Comparison of ENCODE assay signal across 25 cellular contexts in genomic region chr7:125511310-125511709, GRCh38.
DNase-seq lines count a peak whose midpoint lies in the region; ATAC-seq and TF ChIP-seq lines count a peak whose summit lies in the region.
"Had no signal": no experiment of that assay in that cellular context is flagged by ENCODE, and none has a peak within 500 bp of the region (broad histone marks: within the 10 kb centered on the region; RNA-seq: fewer than 3 reads in every experiment).

No MANE protein-coding gene starts in this region.

- no peaks in the 10 kb centered on the region for H3K36me3 Mint-ChIP-seq in MCF 10A (ENCODE audit: insufficient read depth, unreplicated experiment)
- H3K36me3 Mint-ChIP-seq: CD8-positive, alpha-beta T cell had no signal

- peak; percentile 3 for DNase-seq in MCF 10A (ENCODE audit: unreplicated experiment)
- no peak for DNase-seq in breast epithelium (ENCODE audit: low spot score in 2 of 2)
- peak; percentile 60 for DNase-seq in PC-3
- peak; percentile 4 for DNase-seq in mammary epithelial cell
- peak; percentile 11 for DNase-seq in epithelial cell of esophagus (ENCODE audit: low read depth)
- no peak for DNase-seq in osteoblast (ENCODE audit: insufficient read length, low spot score, missing footprints)
- DNase-seq in DMS 273 treated with DMSO at 0.1 percent for 48 hours (lab: John Stamatoyannopoulos, UW): no peak
- DNase-seq: AML-193; Caco-2; Calu3; CD4-positive, alpha-beta T cell; CD8-positive, alpha-beta T cell; DMS153; DMS53; DMS79; DND-41; EL; GDM1 had no signal

- 40% methylated on average over 5 of the region's 5 CpGs for WGBS in mammary epithelial cell (ENCODE audit: low coverage, missing lambda C conversion rate)

- no peak overlapping the region for H3K27ac ChIP-seq in breast epithelium
- H3K27ac ChIP-seq in PC-3 (ENCODE audit: low read length): no peak overlapping the region
- H3K27ac ChIP-seq in mammary epithelial cell (ENCODE audit: insufficient read depth, low read depth, low read length): no peak overlapping the region
- H3K27ac ChIP-seq in osteoblast (ENCODE audit: low read depth, low read length): no peak overlapping the region
- H3K27ac ChIP-seq: 22Rv1; A549; BLaER1 treated with 17β-estradiol and CSF1 and Interleukin-3, amounts not matched to agents 10 nM and 100 nM; C4-2B had no signal

- 0 out of 2 replicates have a peak overlapping the region, but pooled peaks have one; percentile 12 for H2AFZ ChIP-seq in PC-3 (ENCODE audit: low read length)
- H2AFZ ChIP-seq in mammary epithelial cell (ENCODE audit: low read depth, low read length): no peak overlapping the region
- no peak overlapping the region for H2AFZ ChIP-seq in osteoblast (ENCODE audit: low read length)

- no TSS peak for BruUV-seq in MCF 10A (replicated peaks; lab: Mats Ljungman, UMichigan)
- BruUV-seq in PC-3 (replicated peaks; lab: Mats Ljungman, UMichigan): no TSS peak
- no TSS peak for BruUV-seq in mammary epithelial cell (replicated peaks; lab: Mats Ljungman, UMichigan)

- no peaks in the 10 kb centered on the region for H3K9me3 Mint-ChIP-seq in MCF 10A (ENCODE audit: unreplicated experiment)

- H3K27me3 Mint-ChIP-seq in MCF 10A (ENCODE audit: insufficient read depth, unreplicated experiment): no peaks in the 10 kb centered on the region
- H3K27me3 Mint-ChIP-seq: B cell; CD4-positive, alpha-beta T cell had no signal

- H4K20me1 ChIP-seq in PC-3 (ENCODE audit: low read length): no peaks in the 10 kb centered on the region
- H4K20me1 ChIP-seq in mammary epithelial cell (ENCODE audit: insufficient read depth, low read length): no peaks in the 10 kb centered on the region
- no peaks in the 10 kb centered on the region for H4K20me1 ChIP-seq in osteoblast (ENCODE audit: insufficient read depth, low read length)
- H4K20me1 ChIP-seq: BLaER1 treated with 17β-estradiol and CSF1 and Interleukin-3, amounts not matched to agents 10 nM and 100 nM had no signal

- no peaks in the 10 kb centered on the region for H3K9me2 ChIP-seq in PC-3 (replicated peaks; ENCODE audit: low read length)

- H3K79me2 ChIP-seq in PC-3 (ENCODE audit: low read length) (no peaks in the 10 kb centered on the region), mammary epithelial cell (ENCODE audit: insufficient read depth, low read length) (no peaks in the 10 kb centered on the region), osteoblast (ENCODE audit: insufficient read depth, low read length) (no peaks in the 10 kb centered on the region)

- POLR2A ChIA-PET in MCF 10A (lab: Yijun Ruan, JAX): no interaction called here
- POLR2A ChIA-PET in PC-3 (lab: Charles Lee; ENCODE audit: unreplicated experiment): no interaction called here

- H3K27ac Mint-ChIP-seq in MCF 10A (ENCODE audit: low read depth, unreplicated experiment): no peak overlapping the region
- H3K27ac Mint-ChIP-seq: B cell; CD4-positive, alpha-beta T cell; CD8-positive, alpha-beta T cell had no signal

- no peak overlapping the region for H3K4me3 Mint-ChIP-seq in MCF 10A (ENCODE audit: unreplicated experiment)
- H3K4me3 Mint-ChIP-seq: B cell; CD4-positive, alpha-beta T cell; CD8-positive, alpha-beta T cell had no signal

- H3K4me2 ChIP-seq in PC-3 (ENCODE audit: low read length) (peak overlapping the region; percentile 4; the same call in 1 of the 2 replicates), mammary epithelial cell (ENCODE audit: insufficient read depth, low read depth, low read length) (no peak overlapping the region), osteoblast (ENCODE audit: insufficient read depth, low read length) (no peak overlapping the region)
- H3K4me2 ChIP-seq: A549; BLaER1 treated with 17β-estradiol and CSF1 and Interleukin-3, amounts not matched to agents 10 nM and 100 nM had no signal

- dilution Hi-C loops in mammary epithelial cell (cut with HindIII; ENCODE audit: low sequenced_read_pairs): no loop called here

- no peaks in the 10 kb centered on the region for H3K9me3 ChIP-seq in breast epithelium
- no peaks in the 10 kb centered on the region for H3K9me3 ChIP-seq in PC-3 (ENCODE audit: low read length)
- H3K9me3 ChIP-seq in mammary epithelial cell (replicated peaks; ENCODE audit: insufficient read depth, low read length): no peaks in the 10 kb centered on the region
- peaks cover 2% of the 10 kb centered on the region for H3K9me3 ChIP-seq in osteoblast (ENCODE audit: low read depth, low read length)
- H3K9me3 ChIP-seq: A549; BLaER1 treated with 17β-estradiol and CSF1 and Interleukin-3, amounts not matched to agents 10 nM and 100 nM; Caco-2 had no signal

- TF ChIP-seq CTCF in MCF 10A (IDR thresholded peaks at IDR 0.05; ENCODE audit: unreplicated experiment): no peak
- TF ChIP-seq CTCF in breast epithelium (IDR thresholded peaks at IDR 0.05): no peak
- TF ChIP-seq CTCF in PC-3 (conservative IDR thresholded peaks at IDR 0.05; ENCODE audit: low read depth, low read length): no peak
- no peak for TF ChIP-seq CTCF in mammary epithelial cell (conservative IDR thresholded peaks at IDR 0.05 in 1 of 2, IDR thresholded peaks at IDR 0.05 in 1 of 2; ENCODE audit: extremely low read depth in 1 of 2, insufficient read depth in 1 of 2, low read depth in 1 of 2, low read length in 2 of 2)
- TF ChIP-seq CTCF in epithelial cell of esophagus (IDR thresholded peaks at IDR 0.05; ENCODE audit: insufficient read depth, low read depth, low read length, missing control alignments): no peak
- TF ChIP-seq CTCF in osteoblast (IDR thresholded peaks at IDR 0.05; ENCODE audit: extremely low read depth, low read depth, low read length): no peak

- H3K4me1 ChIP-seq in breast epithelium: no peaks in the 10 kb centered on the region
- peaks cover 9% of the 10 kb centered on the region for H3K4me1 ChIP-seq in PC-3 (ENCODE audit: insufficient read depth, low read length)
- H3K4me1 ChIP-seq in mammary epithelial cell (ENCODE audit: insufficient read depth, low read length): no peaks in the 10 kb centered on the region
- no peaks in the 10 kb centered on the region for H3K4me1 ChIP-seq in osteoblast (ENCODE audit: insufficient read depth, low read length)
- H3K4me1 ChIP-seq: A549; BLaER1 treated with 17β-estradiol and CSF1 and Interleukin-3, amounts not matched to agents 10 nM and 100 nM; Caco-2 had no signal

- no peaks in the 10 kb centered on the region for H3K36me3 ChIP-seq in breast epithelium
- H3K36me3 ChIP-seq in PC-3 (ENCODE audit: low read depth, low read length): no peaks in the 10 kb centered on the region
- no peaks in the 10 kb centered on the region for H3K36me3 ChIP-seq in mammary epithelial cell (ENCODE audit: insufficient read depth, low read length)
- H3K36me3 ChIP-seq in osteoblast (ENCODE audit: insufficient read depth, low read length): no peaks in the 10 kb centered on the region
- H3K36me3 ChIP-seq: BLaER1 treated with 17β-estradiol and CSF1 and Interleukin-3, amounts not matched to agents 10 nM and 100 nM had no signal

- intact Hi-C loops in MCF 10A (cut with micrococcal nuclease) (no loop called here), breast epithelium (cut with DNase I; ENCODE audit: low total_unique reads) (no loop called here), PC-3 (cut with micrococcal nuclease) (no loop called here), mammary epithelial cell (cut with micrococcal nuclease) (no loop called here)

- no peak overlapping the region for H3K9ac ChIP-seq in PC-3 (ENCODE audit: low read length)
- H3K9ac ChIP-seq in mammary epithelial cell (ENCODE audit: insufficient read depth, low read length): no peak overlapping the region
- H3K9ac ChIP-seq: BLaER1 treated with 17β-estradiol and CSF1 and Interleukin-3, amounts not matched to agents 10 nM and 100 nM had no signal

- in situ Hi-C loops in mammary epithelial cell (cut with MboI; ENCODE audit: low sequenced_read_pairs in 2 of 2): no loop called here

- ATAC-seq in PC-3 (peak; percentile 85), GM18505 (IDR thresholded peaks at IDR 0.05; ENCODE audit: unreplicated experiment) (no peak)
- ATAC-seq: A549; CD8-positive, alpha-beta T cell; GM12878 had no signal

- no peak overlapping the region for H3K4me3 ChIP-seq in breast epithelium
- no peak overlapping the region for H3K4me3 ChIP-seq in PC-3 (ENCODE audit: low read length)
- no peak overlapping the region for H3K4me3 ChIP-seq in mammary epithelial cell (replicated peaks in 1 of 3; ENCODE audit: insufficient read depth in 1 of 3, low read depth in 2 of 3, low read length in 3 of 3)
- H3K4me3 ChIP-seq in epithelial cell of esophagus (ENCODE audit: low read length): no peak overlapping the region
- no peak overlapping the region for H3K4me3 ChIP-seq in osteoblast (ENCODE audit: insufficient read depth, low read length)
- H3K4me3 ChIP-seq: A549; BLaER1 treated with 17β-estradiol and CSF1 and Interleukin-3, amounts not matched to agents 10 nM and 100 nM; GM12878 had no signal

- H3K27me3 ChIP-seq in breast epithelium (no peaks in the 10 kb centered on the region), PC-3 (ENCODE audit: low read length) (no peaks in the 10 kb centered on the region), mammary epithelial cell (ENCODE audit: insufficient read depth, low read length) (no peaks in the 10 kb centered on the region), osteoblast (ENCODE audit: insufficient read depth, low read length) (no peaks in the 10 kb centered on the region)
- H3K27me3 ChIP-seq: BLaER1 treated with 17β-estradiol and CSF1 and Interleukin-3, amounts not matched to agents 10 nM and 100 nM had no signal

- H3F3A ChIP-seq in PC-3 (ENCODE audit: low read length, unreplicated experiment): no peaks in the 10 kb centered on the region

- no peaks in the 10 kb centered on the region for H3K4me1 Mint-ChIP-seq in MCF 10A (ENCODE audit: insufficient read depth, unreplicated experiment)
- H3K4me1 Mint-ChIP-seq: B cell had no signal

- TF ChIP-seq POLR2A in breast epithelium (IDR thresholded peaks at IDR 0.05) (no peak), GM18505 (IDR thresholded peaks at IDR 0.05; ENCODE audit: borderline replicate concordance, extremely low read depth, insufficient read depth, insufficient read length) (no peak)

- CTCF ChIA-PET in MCF 10A (lab: Yijun Ruan, JAX) (interaction anchor here (0.7 kb wide), 1 partner anchor 205 kb away, joined by 3 read pairs; no protein-coding TSS in a partner anchor), PC-3 (lab: Charles Lee) (no interaction called here), mammary epithelial cell (lab: Charles Lee; ENCODE audit: low non-redundant PET) (no interaction called here)

Comparison
In these comparisons a context has a peak if more than half of its experiments do, and no peak if none do; other contexts are left out.
1. DNase-seq: peak in MCF 10A (single experiment), PC-3 (single experiment), mammary epithelial cell (single experiment) and epithelial cell of esophagus (single experiment); none in breast epithelium (0 of 2), osteoblast (single experiment) and DMS 273 treated with DMSO at 0.1 percent for 48 hours (single experiment).